In the genomic region with DNA sequence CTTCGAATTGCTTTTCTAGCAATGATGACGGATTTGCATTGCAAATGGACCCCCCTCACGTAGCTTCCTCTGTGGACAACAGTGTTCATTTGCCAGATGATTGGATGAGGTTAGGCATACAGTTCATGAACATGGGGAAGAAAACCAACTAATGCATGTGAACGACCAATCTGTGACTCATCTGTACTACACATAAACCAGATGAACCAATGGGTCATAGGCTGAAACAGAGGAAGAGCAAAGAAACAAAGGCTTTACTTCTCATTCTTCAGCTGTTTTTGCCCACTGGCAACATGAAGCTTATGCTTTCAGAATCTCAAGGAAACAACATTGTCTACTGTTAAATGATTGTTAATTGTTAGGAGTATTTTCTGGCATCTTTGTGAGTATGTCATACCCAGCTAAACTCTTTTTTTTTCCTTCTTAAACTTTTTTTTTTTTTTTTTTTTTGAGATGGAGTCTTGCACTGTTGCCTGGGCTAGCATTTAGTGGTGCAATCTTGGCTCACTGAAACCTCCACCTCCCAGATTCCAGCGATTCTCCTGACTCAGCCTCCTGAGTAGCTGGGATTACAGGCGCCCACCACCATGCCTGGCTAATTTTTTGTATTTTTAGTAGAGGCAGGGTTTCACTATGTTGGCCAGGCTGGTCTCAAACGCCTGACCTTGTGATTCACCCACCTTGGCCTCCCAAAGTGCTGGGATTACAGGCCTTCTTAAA, we compare ENCODE assay signal across 14 cellular contexts. TPM values are rescaled to one million over a fixed set of nuclear protein-coding genes. Genes with fewer than 3 reads are reported as not detected.
DNase-seq lines count a peak whose midpoint lies in the region; FAIRE-seq and TF ChIP-seq lines count a peak whose summit lies in the region.
"Had no signal": no experiment of that assay in that cellular context is flagged by ENCODE, and none has a peak within 500 bp of the region (broad histone marks: within the 10 kb centered on the region; RNA-seq: fewer than 3 reads in every experiment).

No MANE protein-coding gene starts in this region.

- H3K27me3 ChIP-seq in MG63 (no peaks in the 10 kb centered on the region), bronchial epithelial cell (ENCODE audit: control insufficient read depth, insufficient read depth, low read length) (no peaks in the 10 kb centered on the region)

- DNase-seq in AG08396 (ENCODE audit: low spot score): peak; percentile 42
- peak; percentile 61 for DNase-seq in MG63
- DNase-seq in bronchial epithelial cell (ENCODE audit: low read depth): peak; percentile 93
- peak; percentile 72 to 87 for DNase-seq in lung microvascular endothelial cell (ENCODE audit: low read depth in 2 of 2)
- DNase-seq in NAMALWA (ENCODE audit: low spot score): no peak
- no peak for DNase-seq in NCI-H524 (lab: John Stamatoyannopoulos, UW)
- DNase-seq in NCI-H2029 (lab: John Stamatoyannopoulos, UW): no peak
- DNase-seq in DMS 273 (lab: John Stamatoyannopoulos, UW; ENCODE audit: unreplicated experiment): no peak
- DNase-seq: activated B cell treated with CpG ODN at 0.5 μM for 24 hours; activated T-cell treated with anti-CD3 and anti-CD28 coated beads, Interleukin-2, amount 50 U/mL, for 72 hours; CD4-positive, CD25-positive, alpha-beta regulatory T cell; cortex of kidney; NCI-H1105; occipital lobe had no signal

- TF ChIP-seq CTCF in bronchial epithelial cell (IDR thresholded peaks at IDR 0.05; ENCODE audit: insufficient read depth, low read length, severe bottlenecking): no peak

- peak; percentile 47 for FAIRE-seq in bronchial epithelial cell (lab: Jason Lieb, UNC)

- H3K36me3 ChIP-seq in MG63 (no peaks in the 10 kb centered on the region; the same call in 1 of the 2 replicates), bronchial epithelial cell (ENCODE audit: control insufficient read depth, insufficient read depth, low read length) (peaks cover 1% of the 10 kb centered on the region)

- no peak overlapping the region for H3K4me3 ChIP-seq in MG63
- H3K4me3 ChIP-seq in bronchial epithelial cell (ENCODE audit: low read depth, low read length): no peak overlapping the region

- H3K9me3 ChIP-seq in MG63: no peaks in the 10 kb centered on the region

RNA-seq across cellular contexts. Expression of a gene that starts 35.5 kb away (rescaled TPM):
- total RNA-seq in MG63 (2014; rRNA removed; shearing (Covaris generic); ENCODE audit: low replicate concordance): 69.2 and 70.3 TPM in 2 replicates
- total RNA-seq in bronchial epithelial cell (113 and 227 TPM in 2 replicates), lung microvascular endothelial cell (4,716 and 9,992 TPM in 2 replicates)
- total RNA-seq: activated B cell treated with CpG ODN at 0.5 μM for 24 hours; activated T-cell treated with anti-CD3 and anti-CD28 coated beads, Interleukin-2, amount 50 U/mL, for 72 hours; CD4-positive, CD25-positive, alpha-beta regulatory T cell had no signal

Comparison
In these comparisons a context has a peak if more than half of its experiments do, and no peak if none do; other contexts are left out.
1. DNase-seq: peak in AG08396 (single experiment), MG63 (single experiment), bronchial epithelial cell (single experiment) and lung microvascular endothelial cell (2 of 2); none in NAMALWA (single experiment), NCI-H524 (0 of 2), NCI-H2029 (single experiment) and DMS 273 (single experiment).
2. RNA of a gene that starts 35.5 kb away (total RNA-seq): 4,716 to 9,992 TPM in lung microvascular endothelial cell; 113 to 227 TPM in bronchial epithelial cell and 69.2 to 70.3 TPM in MG63; every median in the first group is over 10 times any median in the second.